Comparison of ENCODE assay signal across 17 cellular contexts in genomic region chr12:132267873-132268272, GRCh38.
"Had no signal": no experiment of that assay in that cellular context is flagged by ENCODE, and none has a peak within 500 bp of the region (broad histone marks: within the 10 kb centered on the region; RNA-seq: fewer than 3 reads in every experiment).

No MANE protein-coding gene starts in this region.

- H3K4me3 Mint-ChIP-seq: T-cell had no signal

- H3K4me2 ChIP-seq: SK-N-SH had no signal

- ATAC-seq: T-cell had no signal

- FAIRE-seq: RCC 7860 had no signal

- H3K9me3 ChIP-seq: SK-N-SH had no signal

- H3K27ac ChIP-seq: HL-60 had no signal

- H3K4me1 Mint-ChIP-seq: T-cell had no signal

- H3K27ac Mint-ChIP-seq: T-cell had no signal

- H3K9ac ChIP-seq: SK-N-SH had no signal

- DNase-seq: NCI-H1092, NCI-H1105 treated with DMSO at 0.1 percent for 48 hours, NCI-H1417 treated with DMSO at 0.1 percent for 48 hours, NCI-H146, NCI-H2107, NCI-H2227 treated with DMSO at 0.1 percent for 48 hours, NCI-H524, NCI-H526 treated with DMSO at 0.1 percent for 48 hours, NCI-H748 treated with DMSO at 0.1 percent for 48 hours, Right ventricle myocardium superior, RPMI8226, SIG-M5, SW 1271, T-cell had no signal

- H3K9me3 Mint-ChIP-seq: T-cell had no signal

- H3K36me3 Mint-ChIP-seq: T-cell had no signal
